20 cellular contexts compared by ENCODE assay signal in the genomic region with DNA sequence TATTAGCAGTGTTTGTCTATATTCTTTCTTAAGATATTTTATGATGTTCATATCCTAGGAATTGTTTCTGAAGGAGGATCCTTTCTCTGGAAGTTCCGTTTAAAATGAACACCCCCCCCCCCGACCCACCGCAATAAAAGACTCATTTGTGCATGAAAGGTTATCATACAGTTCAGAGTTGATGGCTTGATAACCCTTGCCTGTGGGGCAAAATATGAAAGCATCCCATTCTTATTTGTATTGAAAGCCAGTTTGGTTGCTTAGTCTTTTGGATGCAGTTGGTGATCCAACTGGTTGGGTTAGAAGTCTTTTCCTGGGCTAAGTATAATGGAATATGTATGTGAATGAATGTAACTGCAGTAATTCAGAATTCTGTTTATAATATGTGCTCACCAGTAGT. TPM values are rescaled to one million over a fixed set of nuclear protein-coding genes. Genes with fewer than 3 reads are reported as not detected.
DNase-seq lines count a peak whose midpoint lies in the region; ATAC-seq and TF ChIP-seq lines count a peak whose summit lies in the region.
"Had no signal": no experiment of that assay in that cellular context is flagged by ENCODE, and none has a peak within 500 bp of the region (broad histone marks: within the 10 kb centered on the region; RNA-seq: fewer than 3 reads in every experiment).

No MANE protein-coding gene starts in this region.

- no peaks in the 10 kb centered on the region for H3K4me1 ChIP-seq in Karpas-422 (ENCODE audit: low read length)
- H3K4me1 ChIP-seq: BE2C, BLaER1, Caco-2 had no signal

- no peaks in the 10 kb centered on the region for H3K9me3 ChIP-seq in Karpas-422 (ENCODE audit: low read length)
- H3K9me3 ChIP-seq: BE2C, BLaER1, Caco-2 had no signal

- ATAC-seq in HG03571 (IDR thresholded peaks at IDR 0.05; ENCODE audit: unreplicated experiment): no peak

- H3K27ac ChIP-seq in Karpas-422 (ENCODE audit: low read length): no peak overlapping the region
- H3K27ac ChIP-seq: BLaER1 had no signal

- in situ Hi-C loops in SK-MEL-5 (cut with HindIII; ENCODE audit: low pct_unique_long_range_greater_than_20kb, low sequenced_read_pairs): no loop called here

- TF ChIP-seq CTCF in epithelial cell of esophagus (IDR thresholded peaks at IDR 0.05; ENCODE audit: insufficient read depth, low read depth, low read length, missing control alignments): no peak

- H3K4me3 ChIP-seq in Karpas-422 (ENCODE audit: low read length) (no peak overlapping the region), epithelial cell of esophagus (ENCODE audit: low read length) (no peak overlapping the region)
- H3K4me3 ChIP-seq: BLaER1 had no signal

- H4K20me1 ChIP-seq in Karpas-422 (ENCODE audit: insufficient read depth, low read depth, low read length): no peaks in the 10 kb centered on the region

- no peaks in the 10 kb centered on the region for H3K9me2 ChIP-seq in Karpas-422 (replicated peaks; ENCODE audit: insufficient read depth, low read length)

- no peak overlapping the region for H3K4me2 ChIP-seq in Karpas-422 (ENCODE audit: low read depth, low read length, poor library complexity, severe bottlenecking)
- H3K4me2 ChIP-seq: BLaER1 had no signal

- no peak overlapping the region for H2AFZ ChIP-seq in Karpas-422 (ENCODE audit: low read length)

- H3K36me3 ChIP-seq in Karpas-422 (ENCODE audit: insufficient read depth, low read length): no peaks in the 10 kb centered on the region
- H3K36me3 ChIP-seq: BE2C had no signal

- no peaks in the 10 kb centered on the region for H3K27me3 ChIP-seq in Karpas-422 (ENCODE audit: low read length)
- H3K27me3 ChIP-seq: BE2C had no signal

- DNase-seq in COLO829 (ENCODE audit: low spot score): peak; percentile 68
- peak; percentile 35 for DNase-seq in Karpas-422
- DNase-seq in SK-MEL-5 (ENCODE audit: low read depth, low spot score): peak; percentile 60
- DNase-seq in epithelial cell of esophagus (ENCODE audit: low read depth): peak; percentile 5
- DNase-seq in T-helper 9 cell: no peak
- no peak for DNase-seq in amniotic stem cell (lab: John Stamatoyannopoulos, UW)
- no peak for DNase-seq in NCI-H187 treated with DMSO at 0.1 percent for 48 hours (lab: John Stamatoyannopoulos, UW)
- DNase-seq: 8988T; ACHN; BE2C; C1 segment of cervical spinal cord; Caco-2; Calu3; CD4-positive, alpha-beta memory T cell; CD4-positive, CD25-positive, alpha-beta regulatory T cell; CD8-positive, alpha-beta memory T cell; DMS79 treated with DMSO at 0.1 percent for 48 hours; GF-D8 had no signal

- peaks cover 88% of the 10 kb centered on the region for H3K79me2 ChIP-seq in Karpas-422 (ENCODE audit: low read length)

- H3K9ac ChIP-seq in Karpas-422 (ENCODE audit: low read length): no peak overlapping the region
- H3K9ac ChIP-seq: BLaER1 had no signal

RNA-seq across cellular contexts. Expression of gene INTS6L, which starts 8.3 kb away (rescaled TPM):
- total RNA-seq in Karpas-422 (2014; rRNA removed; shearing (Covaris generic); ENCODE audit: low replicate concordance): 17.7 and 31.1 TPM in 2 replicates
- total RNA-seq in SK-MEL-5 (2014; rRNA removed; shearing (Covaris generic)): 5.0 and 6.6 TPM in 2 replicates
- polyA plus RNA-seq in SK-MEL-5 (2015; cell fraction: cytosol; rRNA removed): 4.2 and 4.4 TPM in 2 replicates
- polyA plus RNA-seq in SK-MEL-5 (2015; cell fraction: nucleus; rRNA removed): 70.6 and 87.2 TPM in 2 replicates

Comparison
In these comparisons a context has a peak if more than half of its experiments do, and no peak if none do; other contexts are left out.
1. DNase-seq: peak in COLO829 (single experiment), Karpas-422 (single experiment), SK-MEL-5 (single experiment) and epithelial cell of esophagus (single experiment); none in T-helper 9 cell (single experiment), amniotic stem cell (single experiment) and NCI-H187 treated with DMSO at 0.1 percent for 48 hours (single experiment).